In the genomic region with DNA sequence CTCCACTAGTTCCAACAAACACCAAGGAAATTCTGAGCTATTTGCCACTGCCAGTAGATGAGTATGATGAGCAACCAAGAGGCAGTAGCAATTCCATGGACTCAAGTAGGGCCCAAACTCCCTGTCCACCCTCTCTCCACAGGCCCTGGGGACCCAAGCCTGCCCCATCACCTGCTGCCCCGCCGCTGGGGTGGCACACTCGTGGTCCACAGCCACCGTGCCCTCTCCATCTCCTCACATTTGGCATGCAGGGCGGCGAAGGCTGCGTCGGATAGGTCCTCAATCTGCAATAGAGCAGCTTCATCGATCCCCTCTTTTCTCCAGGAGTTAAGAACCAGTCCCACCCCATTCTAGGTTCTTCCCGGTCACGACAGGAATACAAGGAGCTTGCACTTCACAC, we compare ENCODE assay signal across 25 cellular contexts. TPM values are rescaled to one million over a fixed set of nuclear protein-coding genes. Genes with fewer than 3 reads are reported as not detected.
DNase-seq lines count a peak whose midpoint lies in the region; ATAC-seq, FAIRE-seq and TF ChIP-seq lines count a peak whose summit lies in the region.
"Had no signal": no experiment of that assay in that cellular context is flagged by ENCODE, and none has a peak within 500 bp of the region (broad histone marks: within the 10 kb centered on the region; RNA-seq: fewer than 3 reads in every experiment).

No MANE protein-coding gene starts in this region.

- no peaks in the 10 kb centered on the region for H3K79me1 ChIP-seq in trophoblast cell (ENCODE audit: low read length)

- H4K8ac ChIP-seq in trophoblast cell (ENCODE audit: low read depth, low read length), result no peak overlapping the region

- H3K9me3 ChIP-seq in T-helper 17 cell (ENCODE audit: control insufficient read depth, low read length, poor library complexity, severe bottlenecking) (no peaks in the 10 kb centered on the region), pancreas (no peaks in the 10 kb centered on the region), trophoblast cell (ENCODE audit: insufficient read depth, low read depth, low read length) (no peaks in the 10 kb centered on the region)

- no peak overlapping the region for H3K14ac ChIP-seq in trophoblast cell (ENCODE audit: low read length)

- H3K79me2 ChIP-seq in trophoblast cell (ENCODE audit: control insufficient read depth, insufficient read depth, low read length, poor library complexity), result no peaks in the 10 kb centered on the region

- no peak overlapping the region for H4K12ac ChIP-seq in trophoblast cell (ENCODE audit: low read depth, low read length)

- H3K4me1 ChIP-seq in pancreas, result peaks cover 31 to 50% (median 44%) of the 10 kb centered on the region in 3 donors
- H3K4me1 ChIP-seq in trophoblast cell (ENCODE audit: control insufficient read depth in 1 of 2, insufficient read depth in 2 of 2, low read length in 2 of 2), result no peaks in the 10 kb centered on the region

- H3K4me3 ChIP-seq in pancreas (no peak overlapping the region), trophoblast cell (ENCODE audit: low read depth, low read length) (no peak overlapping the region)
- H3K4me3 ChIP-seq: GM23248 had no signal

- no peak overlapping the region for H3K18ac ChIP-seq in trophoblast cell (ENCODE audit: low read length)

- H3K4me1 Mint-ChIP-seq in activated CD4-positive, alpha-beta T cell treated with anti-CD3 and anti-CD28 coated beads, Interleukin-2, amount 10 ng/mL, durations not matched to agents 24 days and 14 days, result peaks cover 16% of the 10 kb centered on the region
- peaks cover 26% of the 10 kb centered on the region for H3K4me1 Mint-ChIP-seq in T-helper 17 cell
- peaks cover 24% of the 10 kb centered on the region for H3K4me1 Mint-ChIP-seq in endothelial cell (ENCODE audit: unreplicated experiment)

- H2BK12ac ChIP-seq in trophoblast cell (ENCODE audit: low read length), result no peak overlapping the region

- H3K9ac ChIP-seq in trophoblast cell (ENCODE audit: low read length), result no peak overlapping the region
- H3K9ac ChIP-seq: GM23248 had no signal

- no peaks in the 10 kb centered on the region for H3K9me3 Mint-ChIP-seq in activated CD4-positive, alpha-beta T cell treated with anti-CD3 and anti-CD28 coated beads, Interleukin-2, amount 10 ng/mL, durations not matched to agents 24 days and 14 days
- no peaks in the 10 kb centered on the region for H3K9me3 Mint-ChIP-seq in endothelial cell (ENCODE audit: unreplicated experiment)
- H3K9me3 Mint-ChIP-seq: IgD-negative memory B cell had no signal

- no peak overlapping the region for H3K23ac ChIP-seq in trophoblast cell (ENCODE audit: low read length)

- H3K4me3 Mint-ChIP-seq in activated CD4-positive, alpha-beta T cell treated with anti-CD3 and anti-CD28 coated beads, Interleukin-2, amount 10 ng/mL, durations not matched to agents 24 days and 14 days, result no peak overlapping the region
- H3K4me3 Mint-ChIP-seq in T-helper 17 cell (no peak overlapping the region), endothelial cell (ENCODE audit: unreplicated experiment) (peak overlapping the region; percentile 62)
- H3K4me3 Mint-ChIP-seq: CD14-positive monocyte, IgD-negative memory B cell had no signal

- H3K36me3 ChIP-seq in pancreas (peaks cover 0 to 30% (median 20%) of the 10 kb centered on the region in 3 donors), trophoblast cell (ENCODE audit: control insufficient read depth in 1 of 2, insufficient read depth in 2 of 2, low read length in 2 of 2) (peaks cover 35 to 70% of the 10 kb centered on the region in 2 experiments)

- no peak overlapping the region for H4K91ac ChIP-seq in trophoblast cell (ENCODE audit: low read depth, low read length)

- FAIRE-seq in pancreas (lab: Jason Lieb, UNC), result no peak
- FAIRE-seq: G401.6 had no signal

- no peak overlapping the region for H2AFZ ChIP-seq in trophoblast cell (ENCODE audit: insufficient read depth, low read length, poor library complexity)
- H2AFZ ChIP-seq: GM23248 had no signal

- no peak for TF ChIP-seq CTCF in endothelial cell (IDR thresholded peaks at IDR 0.05; ENCODE audit: unreplicated experiment)
- TF ChIP-seq CTCF in pancreas (IDR thresholded peaks at IDR 0.05), result no peak

- WGBS in pancreas, 2 donors, result 65 to 92% methylated on average over 11 of the region's 11 CpGs
- no CpG with 5 or more reads among the region's 11 CpGs for WGBS in trophoblast cell (ENCODE audit: extremely low coverage, insufficient coverage, insufficient read length)

- no peak overlapping the region for H2BK120ac ChIP-seq in trophoblast cell (ENCODE audit: insufficient read depth, low read length, poor library complexity)

- peaks cover 68% of the 10 kb centered on the region for H3K36me3 Mint-ChIP-seq in activated CD4-positive, alpha-beta T cell treated with anti-CD3 and anti-CD28 coated beads, Interleukin-2, amount 10 ng/mL, durations not matched to agents 24 days and 14 days (ENCODE audit: low read depth)
- peaks cover 14% of the 10 kb centered on the region for H3K36me3 Mint-ChIP-seq in T-helper 17 cell (ENCODE audit: low read depth)
- peaks cover 73% of the 10 kb centered on the region for H3K36me3 Mint-ChIP-seq in endothelial cell (ENCODE audit: low read depth, unreplicated experiment)

- peak overlapping the region in 3 of 4 donors; percentile 39 to 69 (median 44) for H3K27ac ChIP-seq in pancreas
- H3K27ac ChIP-seq in trophoblast cell (ENCODE audit: low read depth, low read length), result no peak overlapping the region
- H3K27ac ChIP-seq: 22Rv1, GM23248, HL-60 had no signal

- intact Hi-C loops in activated CD4-positive, alpha-beta T cell treated with anti-CD3 and anti-CD28 coated beads, Interleukin-2, amount 10 ng/mL, durations not matched to agents 24 days and 14 days (cut with micrococcal nuclease), result no loop called here
- intact Hi-C loops in pancreas (cut with DNase I), result no loop called here

- H3K4me2 ChIP-seq in trophoblast cell (ENCODE audit: low read length), result no peak overlapping the region

- no peak overlapping the region for H2AK5ac ChIP-seq in trophoblast cell (ENCODE audit: low read length)

- DNase-seq in activated CD4-positive, alpha-beta T cell treated with anti-CD3 and anti-CD28 coated beads, Interleukin-2, amount 10 ng/mL, durations not matched to agents 24 days and 14 days, result no peak
- DNase-seq in activated CD4-positive, alpha-beta T cell treated with anti-CD3 and anti-CD28 coated beads, Interleukin-2, amount 50 U/mL, for 1 hour, result no peak
- DNase-seq in T-helper 17 cell (no peak), endothelial cell (ENCODE audit: low spot score) (no peak), pancreas (no peak), trophoblast cell (no peak), GDM1 (lab: John Stamatoyannopoulos, UW) (no peak)
- DNase-seq: COR-L47, GM23248, HCEC 1CT, Karpas-422, NCI-H1417 treated with DMSO at 0.1 percent for 48 hours, NCI-H187 treated with DMSO at 0.1 percent for 48 hours, NCI-H345, NCI-H526, PC-3, RPMI8226 had no signal

- H2BK5ac ChIP-seq in trophoblast cell (ENCODE audit: low read depth, low read length, poor library complexity), result no peak overlapping the region

- no peaks in the 10 kb centered on the region for H3K27me3 ChIP-seq in pancreas
- no peaks in the 10 kb centered on the region for H3K27me3 ChIP-seq in trophoblast cell (ENCODE audit: insufficient read depth, low read length)

- no peaks in the 10 kb centered on the region for H3K27me3 Mint-ChIP-seq in activated CD4-positive, alpha-beta T cell treated with anti-CD3 and anti-CD28 coated beads, Interleukin-2, amount 10 ng/mL, durations not matched to agents 24 days and 14 days
- no peaks in the 10 kb centered on the region for H3K27me3 Mint-ChIP-seq in T-helper 17 cell
- peaks cover 2% of the 10 kb centered on the region for H3K27me3 Mint-ChIP-seq in endothelial cell (ENCODE audit: unreplicated experiment)
- H3K27me3 Mint-ChIP-seq: IgD-negative memory B cell had no signal

- peak overlapping the region; percentile 47 for H3K27ac Mint-ChIP-seq in activated CD4-positive, alpha-beta T cell treated with anti-CD3 and anti-CD28 coated beads, Interleukin-2, amount 10 ng/mL, durations not matched to agents 24 days and 14 days
- peak overlapping the region; percentile 94 for H3K27ac Mint-ChIP-seq in T-helper 17 cell
- H3K27ac Mint-ChIP-seq in endothelial cell (ENCODE audit: unreplicated experiment), result peak overlapping the region; percentile 80
- H3K27ac Mint-ChIP-seq: CD14-positive monocyte had no signal

- ATAC-seq in T-helper 17 cell, result no peak
- no peak for ATAC-seq in pancreas
- no peak for ATAC-seq in GM19455 (IDR thresholded peaks at IDR 0.05; ENCODE audit: unreplicated experiment)
- ATAC-seq: PC-3 had no signal

- H3K4ac ChIP-seq in trophoblast cell (ENCODE audit: low read depth, low read length), result no peak overlapping the region

RNA-seq across cellular contexts. Expression of a gene that starts 33.9 kb away (rescaled TPM):
- not detected in 2 replicates for total RNA-seq in activated CD4-positive, alpha-beta T cell treated with anti-CD3 and anti-CD28 coated beads, Interleukin-2, amount 10 ng/mL, durations not matched to agents 24 days and 14 days
- total RNA-seq in T-helper 17 cell, result not detected
- total RNA-seq in endothelial cell (ENCODE audit: unreplicated experiment), result not detected
- total RNA-seq in pancreas, result not detected
- not detected for polyA plus RNA-seq in pancreas
- polyA plus RNA-seq in trophoblast cell (2013), result not detected in 2 replicates
- total RNA-seq: GM23248, HT1080, MCF 10A, PC-3 had no signal
- polyA plus RNA-seq: CD14-positive monocyte, GM23248, IgD-negative memory B cell had no signal
